ENCODE assay signal across 8 cellular contexts in the genomic region with DNA sequence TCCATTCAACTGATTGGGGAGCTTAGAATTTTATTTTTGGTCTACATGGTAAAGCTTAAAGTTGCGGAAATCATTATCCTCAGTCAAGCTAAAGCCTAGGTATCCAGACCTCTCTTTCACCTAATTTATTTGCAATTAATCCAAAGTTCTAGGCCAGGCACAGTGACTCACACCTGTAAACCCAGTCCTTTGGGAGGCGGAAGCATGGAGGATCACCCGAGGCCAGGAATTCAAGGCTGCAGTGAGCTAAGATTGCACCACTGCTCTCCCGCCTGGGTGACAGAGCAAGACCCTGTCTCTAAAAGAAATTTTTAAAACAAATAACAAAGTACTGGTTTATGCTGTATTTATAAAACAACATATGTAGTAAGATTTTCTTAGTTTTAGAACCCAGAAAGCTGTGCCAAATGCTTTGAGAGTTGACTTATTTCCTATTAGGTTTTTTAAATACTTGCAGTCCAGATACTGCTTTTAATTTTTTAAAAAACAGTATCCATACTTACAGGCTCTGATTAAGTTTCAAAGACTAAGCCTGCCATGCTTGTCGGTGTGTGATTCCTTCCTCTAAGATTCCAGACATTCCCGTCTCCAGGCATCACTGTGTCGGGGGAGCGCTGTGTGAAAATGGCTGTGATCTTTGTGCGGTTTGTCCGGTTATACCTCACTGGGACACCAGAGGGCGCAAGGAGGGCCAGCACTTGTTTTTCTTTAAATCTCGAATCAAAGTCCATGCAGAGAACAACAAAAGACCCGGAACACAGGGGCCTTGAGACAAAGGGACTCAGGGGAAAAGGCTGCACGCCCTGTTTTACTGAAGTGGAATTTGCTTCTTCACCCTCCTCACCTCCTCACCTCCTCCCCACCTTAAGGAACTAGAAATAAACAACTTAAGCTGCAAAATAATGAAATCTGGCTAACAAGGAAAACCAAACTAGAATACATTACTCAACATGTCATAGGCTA. TPM values are rescaled to one million over a fixed set of nuclear protein-coding genes. Genes with fewer than 3 reads are reported as not detected.
DNase-seq lines count a peak whose midpoint lies in the region; ATAC-seq and TF ChIP-seq lines count a peak whose summit lies in the region.

No MANE protein-coding gene starts in this region.

- H3K27me3 ChIP-seq in BLaER1 treated with 17β-estradiol and CSF1 and Interleukin-3, amounts not matched to agents 10 nM and 100 nM: no peaks in the 10 kb centered on the region

- peak overlapping the region; percentile 34 to 80 (median 55) for H3K4me2 ChIP-seq in BLaER1 treated with 17β-estradiol and CSF1 and Interleukin-3, amounts not matched to agents 10 nM and 100 nM

- H3K36me3 ChIP-seq in BLaER1 treated with 17β-estradiol and CSF1 and Interleukin-3, amounts not matched to agents 10 nM and 100 nM: no peaks in the 10 kb centered on the region

- H3K4me3 ChIP-seq in BLaER1 treated with 17β-estradiol and CSF1 and Interleukin-3, amounts not matched to agents 10 nM and 100 nM: peak overlapping the region in 5 of 10 experiments; percentile 22 to 40 (median 26); a peak in 7 of 20 replicates
- H3K4me3 ChIP-seq in lower leg skin (ENCODE audit: low read depth, poor library complexity, severe bottlenecking): no peak overlapping the region

- H3K4me1 ChIP-seq in BLaER1 treated with 17β-estradiol and CSF1 and Interleukin-3, amounts not matched to agents 10 nM and 100 nM: peaks cover 9 to 34% (median 22%) of the 10 kb centered on the region in 10 experiments

- peak in 1 of 3 donors; percentile 76 for TF ChIP-seq CTCF in lower leg skin (IDR thresholded peaks at IDR 0.05)

- H4K20me1 ChIP-seq in BLaER1 treated with 17β-estradiol and CSF1 and Interleukin-3, amounts not matched to agents 10 nM and 100 nM: no peaks in the 10 kb centered on the region

- peak overlapping the region; percentile 72 to 92 (median 80) for H3K27ac ChIP-seq in BLaER1 treated with 17β-estradiol and CSF1 and Interleukin-3, amounts not matched to agents 10 nM and 100 nM

- H3K9ac ChIP-seq in BLaER1 treated with 17β-estradiol and CSF1 and Interleukin-3, amounts not matched to agents 10 nM and 100 nM: peak overlapping the region; percentile 53 to 74 (median 69)

- peak; percentile 76 for ATAC-seq in HG03457 (IDR thresholded peaks at IDR 0.05; ENCODE audit: unreplicated experiment)

- DNase-seq in GM19240 (ENCODE audit: insufficient read length, low spot score) (peak; percentile 47), NCI-H524 (lab: John Stamatoyannopoulos, UW) (peak; percentile 76 to 89), dermis microvascular lymphatic vessel endothelial cell (ENCODE audit: low read depth in 2 of 2) (peak; percentile 66 to 80), lower leg skin (ENCODE audit: low spot score in 2 of 2) (peak; percentile 84 to 97)
- peak; percentile 83 for DNase-seq in activated CD4-positive, alpha-beta T cell treated with anti-CD3 and anti-CD28 coated beads, Interleukin-2, amount 50 U/mL, for 1 hour
- peak; percentile 70 to 75 for DNase-seq in stimulated activated CD4-positive, alpha-beta T cell treated with anti-CD3 and anti-CD28 coated beads, Interleukin-4, amount 100 ng/mL, for 48 hours (ENCODE audit: low read depth in 2 of 2)

- no peak for TF ChIP-seq POLR2A in lower leg skin (IDR thresholded peaks at IDR 0.05)

- H3K9me3 ChIP-seq in BLaER1 treated with 17β-estradiol and CSF1 and Interleukin-3, amounts not matched to agents 10 nM and 100 nM (replicated peaks in 1 of 11): no peaks in the 10 kb centered on the region

- intact Hi-C loops in lower leg skin (cut with DNase I; ENCODE audit: low total_unique reads): no loop called here

- 19 to 20% methylated on average over 14 of the region's 14 CpGs for WGBS in lower leg skin, 2 donors

RNA-seq across cellular contexts. Expression of gene TMPO, which starts 24.6 kb away (rescaled TPM):
- total RNA-seq in dermis microvascular lymphatic vessel endothelial cell (46.1 and 83.3 TPM in 2 replicates), lower leg skin (10 to 100 TPM; 43.1 to 62.9 (median 54.8) TPM)
